ENCODE assay signal across 20 cellular contexts in the genomic region with DNA sequence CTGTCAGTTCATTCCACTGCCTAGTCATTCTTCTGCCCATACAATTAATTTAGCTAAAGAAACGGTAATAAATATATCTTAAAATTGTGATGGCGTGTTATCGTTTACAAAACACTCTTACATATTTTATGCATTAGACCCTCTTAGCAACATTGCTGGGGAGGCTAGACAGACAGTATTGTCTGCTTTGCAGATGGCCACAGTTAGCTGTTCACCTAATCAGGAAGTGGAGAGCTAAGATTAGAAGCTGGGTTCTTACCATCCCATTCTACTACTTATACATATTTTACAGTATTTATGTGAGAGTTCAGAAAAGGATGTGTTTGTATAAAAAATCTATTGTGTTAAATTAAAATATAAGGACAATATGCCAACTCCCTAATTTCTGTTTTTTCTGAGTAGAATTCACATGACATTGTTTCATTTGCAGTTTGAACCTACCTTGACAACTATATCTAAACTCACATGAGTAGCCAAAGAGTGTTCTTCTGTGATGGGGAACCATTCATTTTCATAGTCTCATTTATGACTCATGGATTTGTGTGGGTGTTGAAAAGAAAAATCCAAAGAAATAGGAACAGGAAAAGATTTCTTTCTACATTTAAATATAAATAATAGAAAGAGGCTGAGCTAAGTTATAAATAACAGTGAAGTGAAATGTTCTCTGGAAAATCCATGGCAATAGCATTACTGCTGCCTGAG. TPM values are rescaled to one million over a fixed set of nuclear protein-coding genes. Genes with fewer than 3 reads are reported as not detected.
DNase-seq lines count a peak whose midpoint lies in the region; ATAC-seq, FAIRE-seq and TF ChIP-seq lines count a peak whose summit lies in the region.
"Had no signal": no experiment of that assay in that cellular context is flagged by ENCODE, and none has a peak within 500 bp of the region (broad histone marks: within the 10 kb centered on the region; RNA-seq: fewer than 3 reads in every experiment).

No MANE protein-coding gene starts in this region.

- no peak for FAIRE-seq in small intestine (lab: Jason Lieb, UNC)
- FAIRE-seq: RCC 7860 had no signal

- DNase-seq in COLO829 (ENCODE audit: low spot score), result peak; percentile 67
- DNase-seq in MV-4-11 (lab: John Stamatoyannopoulos, UW), result peak; percentile 43
- DNase-seq in fibroblast of pulmonary artery (ENCODE audit: low read depth), result peak; percentile 64
- no peak for DNase-seq in small intestine
- DNase-seq in SKM-1 (lab: John Stamatoyannopoulos, UW; ENCODE audit: unreplicated experiment), result no peak
- DNase-seq in germinal center (ENCODE audit: low spot score), result no peak
- DNase-seq: activated CD4-positive, alpha-beta T cell treated with anti-CD3 and anti-CD28 coated beads, Interleukin-2, amount 10 ng/mL, durations not matched to agents 24 days and 14 days; activated T-cell treated with anti-CD3 and anti-CD28 coated beads, Interleukin-2, amount 50 U/mL, for 1 hour; head of caudate nucleus; KG1; NCI-H1694; NCI-H526; stimulated activated CD4-positive, alpha-beta T cell treated with anti-CD3 and anti-CD28 coated beads, Interleukin-15, amount 100 ng/mL, for 24 hours; T-helper 17 cell had no signal

- H3K4me3 ChIP-seq in fibroblast of pulmonary artery (replicated peaks; ENCODE audit: low read depth, low read length) (no peak overlapping the region), small intestine (ENCODE audit: low read depth in 1 of 2, low read length in 2 of 2) (no peak overlapping the region)
- H3K4me3 ChIP-seq: suprapubic skin had no signal

- H3K27me3 ChIP-seq in small intestine (ENCODE audit: control insufficient read depth in 2 of 2, insufficient read depth in 2 of 2, low read length in 2 of 2), result no peaks in the 10 kb centered on the region
- H3K27me3 ChIP-seq: suprapubic skin had no signal

- peak; percentile 51 for ATAC-seq in GM21390 (IDR thresholded peaks at IDR 0.05; ENCODE audit: unreplicated experiment)
- ATAC-seq in GM19467 (IDR thresholded peaks at IDR 0.05; ENCODE audit: unreplicated experiment), result no peak
- ATAC-seq: T-helper 17 cell had no signal

- H3K9me3 ChIP-seq in small intestine (ENCODE audit: control insufficient read depth, low read depth), result no peaks in the 10 kb centered on the region
- H3K9me3 ChIP-seq: suprapubic skin had no signal

- no peaks in the 10 kb centered on the region for H3K36me3 ChIP-seq in small intestine (ENCODE audit: control insufficient read depth in 2 of 2, insufficient read depth in 2 of 2, low read length in 2 of 2)
- H3K36me3 ChIP-seq: suprapubic skin had no signal

- 82 to 89% (median 82%) methylated on average over 3 of the region's 3 CpGs for WGBS in small intestine, 3 donors

- TF ChIP-seq CTCF in fibroblast of pulmonary artery (IDR thresholded peaks at IDR 0.05; ENCODE audit: low read length, missing control alignments), result no peak

- peaks cover 2 to 5% of the 10 kb centered on the region in 2 donors for H3K4me1 ChIP-seq in small intestine (ENCODE audit: control insufficient read depth in 2 of 2, insufficient read depth in 1 of 2, low read depth in 1 of 2, low read length in 1 of 2)
- H3K4me1 ChIP-seq: parathyroid adenoma had no signal

- H3K27ac ChIP-seq in small intestine (ENCODE audit: low read depth in 1 of 2, low read length in 1 of 2), result no peak overlapping the region
- H3K27ac ChIP-seq: epithelial cell of prostate, parathyroid adenoma, suprapubic skin had no signal

RNA-seq across cellular contexts. Expression of gene C3orf80, which starts 41.7 kb away (rescaled TPM):
- polyA plus RNA-seq in small intestine, result under 1 TPM in 2 of 3 donors, not detected in 1; 0.54 to 0.92 TPM

Comparison
In these comparisons a context has a peak if more than half of its experiments do, and no peak if none do; other contexts are left out.
1. DNase-seq: peak in COLO829 (single experiment), MV-4-11 (single experiment) and fibroblast of pulmonary artery (single experiment); none in small intestine (single experiment), SKM-1 (single experiment) and germinal center (single experiment).